In genomic region chr10:132564249-132564605, GRCh38 we compare ENCODE assay signal across 14 cellular contexts.
"Had no signal": no experiment of that assay in that cellular context is flagged by ENCODE, and none has a peak within 500 bp of the region (broad histone marks: within the 10 kb centered on the region; RNA-seq: fewer than 3 reads in every experiment).

No MANE protein-coding gene starts in this region.

- H3K9ac ChIP-seq: parathyroid adenoma had no signal

- H3K27ac ChIP-seq: brain microvascular endothelial cell, parathyroid adenoma had no signal

- H3K27ac Mint-ChIP-seq: activated naive CD8-positive, alpha-beta T cell treated with anti-CD3 and anti-CD28 coated beads for 36 hours; activated T-helper 1 cell treated with anti-CD3 and anti-CD28 coated beads, Interleukin-12 subunit alpha, Interleukin-12 subunit beta, Interleukin-2, Interleukin-4 antibody, amounts not matched to agents 30 ng/mL and 10 ng/mL and 1 ng/mL, durations not matched to agents 14 hours and 24 hours and 36 hours; type B pancreatic cell had no signal

- H3K27me3 ChIP-seq: brain microvascular endothelial cell had no signal

- H2AFZ ChIP-seq: parathyroid adenoma had no signal

- H3K36me3 Mint-ChIP-seq: type B pancreatic cell had no signal

- H3K9me3 Mint-ChIP-seq: activated naive CD8-positive, alpha-beta T cell treated with anti-CD3 and anti-CD28 coated beads for 36 hours; activated T-helper 1 cell treated with anti-CD3 and anti-CD28 coated beads, Interleukin-12 subunit alpha, Interleukin-12 subunit beta, Interleukin-2, Interleukin-4 antibody, amounts not matched to agents 30 ng/mL and 10 ng/mL and 1 ng/mL, durations not matched to agents 14 hours and 24 hours and 36 hours; central memory CD8-positive, alpha-beta T cell; type B pancreatic cell had no signal

- H3K4me3 Mint-ChIP-seq: activated naive CD8-positive, alpha-beta T cell treated with anti-CD3 and anti-CD28 coated beads for 36 hours; activated T-helper 1 cell treated with anti-CD3 and anti-CD28 coated beads, Interleukin-12 subunit alpha, Interleukin-12 subunit beta, Interleukin-2, Interleukin-4 antibody, amounts not matched to agents 30 ng/mL and 10 ng/mL and 1 ng/mL, durations not matched to agents 14 hours and 24 hours and 36 hours; central memory CD8-positive, alpha-beta T cell; type B pancreatic cell had no signal

- H3K4me1 ChIP-seq: parathyroid adenoma had no signal

- H3K36me3 ChIP-seq: brain microvascular endothelial cell had no signal

- DNase-seq: activated CD4-positive, CD25-positive, alpha-beta regulatory T cell treated with anti-CD3 and anti-CD28 coated beads, Interleukin-2, amount 50 U/mL, for 72 hours; activated naive CD8-positive, alpha-beta T cell treated with anti-CD3 and anti-CD28 coated beads for 36 hours; cortex of kidney; effector memory CD4-positive, alpha-beta T cell; foreskin fibroblast; stimulated activated CD4-positive, alpha-beta T cell treated with anti-CD3 and anti-CD28 coated beads, Interleukin-4, amount 100 ng/mL, for 1 hour; stimulated activated naive CD4-positive, alpha-beta T cell treated with Interleukin-2 at 50 U/mL for 16 hours; substantia nigra; T-helper 9 cell had no signal

- H3K27me3 Mint-ChIP-seq: activated naive CD8-positive, alpha-beta T cell treated with anti-CD3 and anti-CD28 coated beads for 36 hours; central memory CD8-positive, alpha-beta T cell; type B pancreatic cell had no signal
